Comparison of ENCODE assay signal across 21 cellular contexts in the genomic region with DNA sequence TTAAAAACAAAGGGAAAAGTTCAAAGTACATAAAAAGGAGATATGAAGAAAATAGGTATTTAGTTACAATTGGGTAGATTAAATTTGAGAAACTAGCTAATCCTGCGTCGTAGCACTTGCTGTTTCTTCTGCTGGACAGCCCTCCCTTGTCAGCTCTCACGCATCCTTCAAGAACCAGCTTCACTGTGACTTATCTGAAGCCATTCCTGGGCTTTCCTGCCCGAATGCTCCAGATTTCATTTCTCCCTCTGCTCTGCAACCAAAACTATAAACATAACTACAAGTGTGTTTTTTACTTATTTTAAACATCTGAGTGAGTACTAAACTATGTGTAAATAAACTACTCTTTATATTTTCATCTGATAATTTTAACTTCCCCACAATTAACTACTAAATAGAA.
"Had no signal": no experiment of that assay in that cellular context is flagged by ENCODE, and none has a peak within 500 bp of the region (broad histone marks: within the 10 kb centered on the region; RNA-seq: fewer than 3 reads in every experiment).

No MANE protein-coding gene starts in this region.

- H3K4me1 Mint-ChIP-seq: activated CD4-positive, alpha-beta T cell treated with anti-CD3 and anti-CD28 coated beads, Interleukin-2, amount 10 ng/mL, durations not matched to agents 7 days and 5 days; activated CD8-positive, alpha-beta memory T cell treated with anti-CD3 and anti-CD28 coated beads, Interleukin-2, amount 10 ng/mL, durations not matched to agents 7 days and 5 days; naive thymus-derived CD4-positive, alpha-beta T cell; T-cell had no signal

- H3K9me3 ChIP-seq: colonic mucosa, left lung, upper lobe of right lung had no signal

- H3K27me3 Mint-ChIP-seq: activated naive CD8-positive, alpha-beta T cell had no signal

- H2AFZ ChIP-seq: parathyroid adenoma had no signal

- H3K9me3 Mint-ChIP-seq: activated CD4-positive, alpha-beta T cell treated with anti-CD3 and anti-CD28 coated beads, Interleukin-2, amount 10 ng/mL, durations not matched to agents 7 days and 5 days; activated CD8-positive, alpha-beta T cell treated with anti-CD3 and anti-CD28 coated beads for 36 hours; T-helper 2 cell treated with Interferon-gamma antibody and Interleukin-4, amounts not matched to agents 5 μg/mL and 100 μg/mL, for 36 hours had no signal

- DNase-seq: activated CD4-positive, alpha-beta T cell treated with anti-CD3 and anti-CD28 coated beads, Interleukin-2, amount 10 ng/mL, durations not matched to agents 7 days and 5 days; activated CD8-positive, alpha-beta memory T cell treated with anti-CD3 and anti-CD28 coated beads, Interleukin-2, amount 10 ng/mL, durations not matched to agents 7 days and 5 days; activated CD8-positive, alpha-beta T cell treated with anti-CD3 and anti-CD28 coated beads for 36 hours; activated gamma-delta T cell treated with Interleukin-2 at 50 U/mL for 16 hours; colonic mucosa; glutamatergic neuron; hippocampal formation; kidney glomerular epithelial cell; left lung; naive thymus-derived CD4-positive, alpha-beta T cell; right cardiac atrium; stimulated activated CD4-positive, alpha-beta T cell treated with anti-CD3 and anti-CD28 coated beads, Interleukin-4, amount 100 ng/mL, for 24 hours; stimulated activated naive CD8-positive, alpha-beta T cell treated with anti-CD3 and anti-CD28 coated beads, Interleukin-15, Interleukin-2, amounts not matched to agents 100 U/mL and 50 U/mL, for 24 hours; T-cell; upper lobe of right lung had no signal

- H3K36me3 Mint-ChIP-seq: activated CD8-positive, alpha-beta memory T cell treated with anti-CD3 and anti-CD28 coated beads, Interleukin-2, amount 10 ng/mL, durations not matched to agents 7 days and 5 days; activated naive CD8-positive, alpha-beta T cell; naive thymus-derived CD4-positive, alpha-beta T cell; T-cell had no signal

- H3K27ac ChIP-seq: colonic mucosa, left lung, parathyroid adenoma, upper lobe of right lung, VCaP had no signal

- H3K4me1 ChIP-seq: colonic mucosa, left lung, parathyroid adenoma, upper lobe of right lung had no signal

- H3K4me3 ChIP-seq: colonic mucosa, left lung, lung, upper lobe of right lung had no signal

- H3K9ac ChIP-seq: parathyroid adenoma had no signal

- H3K79me2 ChIP-seq: parathyroid adenoma had no signal

- H3K36me3 ChIP-seq: colonic mucosa, left lung, upper lobe of right lung had no signal

- H3K27ac Mint-ChIP-seq: activated CD4-positive, alpha-beta T cell treated with anti-CD3 and anti-CD28 coated beads, Interleukin-2, amount 10 ng/mL, durations not matched to agents 7 days and 5 days; activated CD8-positive, alpha-beta memory T cell treated with anti-CD3 and anti-CD28 coated beads, Interleukin-2, amount 10 ng/mL, durations not matched to agents 7 days and 5 days; activated CD8-positive, alpha-beta T cell treated with anti-CD3 and anti-CD28 coated beads for 36 hours; activated naive CD8-positive, alpha-beta T cell; naive thymus-derived CD4-positive, alpha-beta T cell; T-cell; T-helper 2 cell treated with Interferon-gamma antibody and Interleukin-4, amounts not matched to agents 5 μg/mL and 100 μg/mL, for 36 hours had no signal

- H3K4me3 Mint-ChIP-seq: activated CD4-positive, alpha-beta T cell treated with anti-CD3 and anti-CD28 coated beads, Interleukin-2, amount 10 ng/mL, durations not matched to agents 7 days and 5 days; activated CD8-positive, alpha-beta memory T cell treated with anti-CD3 and anti-CD28 coated beads, Interleukin-2, amount 10 ng/mL, durations not matched to agents 7 days and 5 days; activated CD8-positive, alpha-beta T cell treated with anti-CD3 and anti-CD28 coated beads for 36 hours; activated naive CD8-positive, alpha-beta T cell; naive thymus-derived CD4-positive, alpha-beta T cell; T-cell; T-helper 2 cell treated with Interferon-gamma antibody and Interleukin-4, amounts not matched to agents 5 μg/mL and 100 μg/mL, for 36 hours had no signal

- ATAC-seq: activated CD4-positive, CD25-positive, alpha-beta regulatory T cell treated with anti-CD3 and anti-CD28 coated beads, Interleukin-2, amount 50 U/mL, for 24 hours; activated CD8-positive, alpha-beta memory T cell treated with anti-CD3 and anti-CD28 coated beads, Interleukin-2, amount 10 ng/mL, durations not matched to agents 7 days and 5 days; activated CD8-positive, alpha-beta T cell treated with anti-CD3 and anti-CD28 coated beads for 36 hours; left lung; naive thymus-derived CD4-positive, alpha-beta T cell; right cardiac atrium; stimulated activated naive CD8-positive, alpha-beta T cell treated with anti-CD3 and anti-CD28 coated beads, Interleukin-15, Interleukin-2, amounts not matched to agents 100 U/mL and 50 U/mL, for 24 hours; T-cell; upper lobe of right lung had no signal

- H3K27me3 ChIP-seq: colonic mucosa, left lung, upper lobe of right lung had no signal
